Comparison of ENCODE assay signal across 19 cellular contexts in genomic region chr7:42170724-42171123, GRCh38.
DNase-seq lines count a peak whose midpoint lies in the region; ATAC-seq and TF ChIP-seq lines count a peak whose summit lies in the region.
"Had no signal": no experiment of that assay in that cellular context is flagged by ENCODE, and none has a peak within 500 bp of the region (broad histone marks: within the 10 kb centered on the region; RNA-seq: fewer than 3 reads in every experiment).

No MANE protein-coding gene starts in this region.

- no peak overlapping the region for H3K9ac ChIP-seq in mesendoderm (ENCODE audit: low read length)

- H3K27ac ChIP-seq in mesendoderm (ENCODE audit: low read depth, low read length), result no peak overlapping the region
- H3K27ac ChIP-seq in brain microvascular endothelial cell, result no peak overlapping the region
- H3K27ac ChIP-seq: body of pancreas, C4-2B, ovary had no signal

- H3K56ac ChIP-seq in mesendoderm (ENCODE audit: low read length), result no peak overlapping the region

- no peak overlapping the region for H3K4me2 ChIP-seq in mesendoderm (ENCODE audit: low read length)

- no peak overlapping the region for H2BK15ac ChIP-seq in mesendoderm (replicated peaks; ENCODE audit: low read depth)

- no peak for TF ChIP-seq CTCF in astrocyte of the cerebellum (IDR thresholded peaks at IDR 0.05; ENCODE audit: low read depth, low read length, missing control alignments)
- TF ChIP-seq CTCF in kidney epithelial cell (IDR thresholded peaks at IDR 0.05; ENCODE audit: insufficient read depth, low read length, poor library complexity, severe bottlenecking), result no peak
- no peak for TF ChIP-seq CTCF in brain microvascular endothelial cell (IDR thresholded peaks at IDR 0.05; ENCODE audit: low read depth, low read length, missing control alignments)

- in situ Hi-C loops in astrocyte of the cerebellum (cut with HindIII; ENCODE audit: low sequenced_read_pairs), result no loop called here
- in situ Hi-C loops in brain microvascular endothelial cell (cut with HindIII; ENCODE audit: low pct_ligation_motif_present, low sequenced_read_pairs), result no loop called here

- no peak overlapping the region for H2BK5ac ChIP-seq in mesendoderm (ENCODE audit: low read length)

- no peaks in the 10 kb centered on the region for H3K4me1 ChIP-seq in mesendoderm (ENCODE audit: control insufficient read depth, low read depth, low read length)
- H3K4me1 ChIP-seq: body of pancreas had no signal

- no peak overlapping the region for H3K4ac ChIP-seq in mesendoderm (ENCODE audit: low read depth, low read length)

- DNase-seq in Daoy (ENCODE audit: low read depth), result peak; percentile 36
- DNase-seq in LHCN-M2 (ENCODE audit: low read depth), result peak; percentile 60
- DNase-seq in astrocyte of the cerebellum (ENCODE audit: low read depth), result peak; percentile 32
- DNase-seq in kidney epithelial cell (ENCODE audit: low read depth), result peak; percentile 16
- no peak for DNase-seq in mesendoderm
- no peak for DNase-seq in brain microvascular endothelial cell
- no peak for DNase-seq in COLO829 (ENCODE audit: low spot score)
- DNase-seq: activated CD4-positive, alpha-beta T cell treated with anti-CD3 and anti-CD28 coated beads, Interleukin-2, amount 10 ng/mL, durations not matched to agents 24 days and 14 days; body of pancreas; effector memory CD4-positive, alpha-beta T cell; glutamatergic neuron; KBM-7; left colon; naive thymus-derived CD8-positive, alpha-beta T cell; NCI-H187; NCI-H774; ovary had no signal

- H3K36me3 ChIP-seq in kidney epithelial cell (ENCODE audit: control insufficient read depth, insufficient read depth, low read length) (no peaks in the 10 kb centered on the region), mesendoderm (ENCODE audit: control insufficient read depth, insufficient read depth, low read length) (no peaks in the 10 kb centered on the region), brain microvascular endothelial cell (replicated peaks) (no peaks in the 10 kb centered on the region)
- H3K36me3 ChIP-seq: ovary had no signal

- no peaks in the 10 kb centered on the region for H3K79me1 ChIP-seq in mesendoderm (ENCODE audit: low read length)

- H3K4me3 ChIP-seq in astrocyte of the cerebellum (ENCODE audit: low read depth, low read length), result no peak overlapping the region
- H3K4me3 ChIP-seq in kidney epithelial cell (ENCODE audit: low read depth, low read length), result no peak overlapping the region
- H3K4me3 ChIP-seq in mesendoderm (ENCODE audit: low read length), result no peak overlapping the region
- H3K4me3 ChIP-seq in brain microvascular endothelial cell (ENCODE audit: low read depth, low read length), result no peak overlapping the region
- H3K4me3 ChIP-seq: body of pancreas, ovary had no signal

- no peaks in the 10 kb centered on the region for H3K79me2 ChIP-seq in mesendoderm (ENCODE audit: control insufficient read depth, insufficient read depth, low read length)

- H2BK120ac ChIP-seq in mesendoderm (ENCODE audit: low read depth, low read length), result no peak overlapping the region

- H3K18ac ChIP-seq in mesendoderm (ENCODE audit: low read length), result no peak overlapping the region

- H2AK5ac ChIP-seq in mesendoderm (ENCODE audit: low read length), result no peak overlapping the region

- H4K5ac ChIP-seq in mesendoderm (ENCODE audit: low read length), result no peak overlapping the region

- no peak overlapping the region for H3K23ac ChIP-seq in mesendoderm (ENCODE audit: low read length)

- no peaks in the 10 kb centered on the region for H3K27me3 ChIP-seq in kidney epithelial cell (ENCODE audit: control insufficient read depth, insufficient read depth, low read length)
- no peaks in the 10 kb centered on the region for H3K27me3 ChIP-seq in mesendoderm (ENCODE audit: insufficient read depth, low read length, poor library complexity)
- H3K27me3 ChIP-seq in brain microvascular endothelial cell (replicated peaks), result no peaks in the 10 kb centered on the region
- H3K27me3 ChIP-seq: body of pancreas, ovary had no signal

- H4K8ac ChIP-seq in mesendoderm (ENCODE audit: low read depth, low read length), result no peak overlapping the region

- ATAC-seq in GM19023 (IDR thresholded peaks at IDR 0.05; ENCODE audit: unreplicated experiment), result no peak
- ATAC-seq: body of pancreas; left colon; naive thymus-derived CD8-positive, alpha-beta T cell had no signal

Comparison
In these comparisons a context has a peak if more than half of its experiments do, and no peak if none do; other contexts are left out.
1. DNase-seq: peak in Daoy (single experiment), LHCN-M2 (single experiment), astrocyte of the cerebellum (single experiment) and kidney epithelial cell (single experiment); none in mesendoderm (single experiment), brain microvascular endothelial cell (single experiment) and COLO829 (single experiment).